Comparison of ENCODE assay signal across 11 cellular contexts in the genomic region with DNA sequence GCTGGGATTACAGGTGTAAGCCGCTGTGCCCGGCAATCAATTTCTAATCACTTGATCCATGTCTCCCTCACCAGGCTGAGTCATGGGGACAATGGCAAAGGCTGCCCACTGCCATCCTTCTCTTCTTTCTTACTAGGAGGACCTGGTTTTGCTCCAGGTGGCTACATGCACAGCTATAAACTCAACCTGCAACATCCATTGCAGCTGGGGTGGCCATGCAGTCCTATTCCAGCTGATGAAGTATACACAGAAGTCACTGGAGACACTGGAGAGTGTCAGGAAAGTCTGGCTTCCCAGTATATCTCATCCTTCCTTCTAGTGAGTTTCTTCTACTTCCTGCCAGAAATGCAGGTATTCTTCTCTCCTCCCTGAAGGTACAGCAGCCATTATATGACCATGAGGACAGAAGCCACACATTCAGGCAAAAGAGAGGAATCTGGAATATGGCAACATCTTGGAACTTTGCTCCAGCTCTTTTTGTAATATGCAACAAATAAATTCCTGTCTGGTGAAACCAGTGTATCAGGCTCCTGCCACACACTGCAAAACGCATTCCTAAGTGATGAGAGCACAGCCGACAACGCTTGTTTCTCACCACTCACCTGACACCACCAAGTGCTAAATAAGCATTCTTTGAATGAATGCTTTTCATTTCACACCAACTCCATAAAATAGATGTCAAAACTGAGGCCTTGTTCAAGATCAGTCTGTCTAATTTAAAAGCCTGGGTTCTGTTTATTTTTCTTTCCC. TPM values are rescaled to one million over a fixed set of nuclear protein-coding genes. Genes with fewer than 3 reads are reported as not detected.
DNase-seq lines count a peak whose midpoint lies in the region; ATAC-seq and TF ChIP-seq lines count a peak whose summit lies in the region.
"Had no signal": no experiment of that assay in that cellular context is flagged by ENCODE, and none has a peak within 500 bp of the region (broad histone marks: within the 10 kb centered on the region; RNA-seq: fewer than 3 reads in every experiment).

No MANE protein-coding gene starts in this region.

- H3K4me3 ChIP-seq in brain microvascular endothelial cell (ENCODE audit: low read depth, low read length), result no peak overlapping the region

- ATAC-seq in stimulated activated naive CD8-positive, alpha-beta T cell treated with anti-CD3 and anti-CD28 coated beads, Interleukin-15, Interleukin-2, amounts not matched to agents 100 U/mL and 50 U/mL, for 24 hours, result no peak

- no peaks in the 10 kb centered on the region for H3K36me3 ChIP-seq in brain microvascular endothelial cell (replicated peaks)

- peak overlapping the region; percentile 56 for H3K4me3 Mint-ChIP-seq in type B pancreatic cell

- in situ Hi-C loops in brain microvascular endothelial cell (cut with HindIII; ENCODE audit: low pct_ligation_motif_present, low sequenced_read_pairs), result no loop called here

- peaks cover 8% of the 10 kb centered on the region for H3K27me3 Mint-ChIP-seq in type B pancreatic cell

- no peaks in the 10 kb centered on the region for H3K9me3 Mint-ChIP-seq in type B pancreatic cell

- no peaks in the 10 kb centered on the region for H3K36me3 Mint-ChIP-seq in type B pancreatic cell

- TF ChIP-seq CTCF in brain microvascular endothelial cell (IDR thresholded peaks at IDR 0.05; ENCODE audit: low read depth, low read length, missing control alignments) (no peak), type B pancreatic cell (conservative IDR thresholded peaks at IDR 0.05) (no peak)

- peaks cover 44% of the 10 kb centered on the region for H3K4me1 Mint-ChIP-seq in type B pancreatic cell (ENCODE audit: unreplicated experiment)

- DNase-seq in NCI-H2029 (lab: John Stamatoyannopoulos, UW) (peak; percentile 17), NCI-H2029 treated with DMSO at 0.1 percent for 48 hours (lab: John Stamatoyannopoulos, UW) (no peak), brain microvascular endothelial cell (peak; percentile 85), islet precursor cell (peak; percentile 92), type B pancreatic cell (ENCODE audit: extremely low spot score, unreplicated experiment) (no peak), NCI-H187 treated with DMSO at 0.1 percent for 48 hours (lab: John Stamatoyannopoulos, UW) (no peak), HUDEP-2 (lab: John Stamatoyannopoulos, UW; ENCODE audit: unreplicated experiment in 76 of 76) (no peak)
- DNase-seq in stimulated activated naive CD8-positive, alpha-beta T cell treated with anti-CD3 and anti-CD28 coated beads, Interleukin-15, Interleukin-2, amounts not matched to agents 100 U/mL and 50 U/mL, for 24 hours, result no peak
- DNase-seq: Kasumi-1; stimulated activated CD4-positive, alpha-beta T cell treated with anti-CD3 and anti-CD28 coated beads, Interleukin-4, amount 100 ng/mL, for 4 hours had no signal

- no peaks in the 10 kb centered on the region for H3K27me3 ChIP-seq in brain microvascular endothelial cell (replicated peaks)

- H3K27ac ChIP-seq in brain microvascular endothelial cell, result peak overlapping the region; percentile 13
- H3K27ac ChIP-seq: 22Rv1 had no signal

- H3K27ac Mint-ChIP-seq in type B pancreatic cell, result peak overlapping the region; percentile 95

RNA-seq across cellular contexts. Expression of gene SCTR, which starts 32.3 kb away (rescaled TPM):
- total RNA-seq in type B pancreatic cell (ENCODE audit: low replicate concordance), result 1.9 and 2.4 TPM in 2 replicates

RNA-seq across cellular contexts. Expression of gene CFAP221, which starts 52.3 kb away (rescaled TPM):
- total RNA-seq in type B pancreatic cell (ENCODE audit: low replicate concordance), result 1.6 and 4.8 TPM in 2 replicates

Comparison
In these comparisons a context has a peak if more than half of its experiments do, and no peak if none do; other contexts are left out.
1. DNase-seq: peak in NCI-H2029 (single experiment), brain microvascular endothelial cell (single experiment) and islet precursor cell (single experiment); none in NCI-H2029 treated with DMSO at 0.1 percent for 48 hours (single experiment), type B pancreatic cell (single experiment), NCI-H187 treated with DMSO at 0.1 percent for 48 hours (single experiment), HUDEP-2 (0 of 76) and stimulated activated naive CD8-positive, alpha-beta T cell treated with anti-CD3 and anti-CD28 coated beads, Interleukin-15, Interleukin-2, amounts not matched to agents 100 U/mL and 50 U/mL, for 24 hours (single experiment).